Comparison of ENCODE assay signal across 9 cellular contexts in genomic region chr20:62741191-62741676, GRCh38. TPM values are rescaled to one million over a fixed set of nuclear protein-coding genes. Genes with fewer than 3 reads are reported as not detected.
DNase-seq lines count a peak whose midpoint lies in the region; ATAC-seq and TF ChIP-seq lines count a peak whose summit lies in the region.
"Had no signal": no experiment of that assay in that cellular context is flagged by ENCODE, and none has a peak within 500 bp of the region (broad histone marks: within the 10 kb centered on the region; RNA-seq: fewer than 3 reads in every experiment).

No MANE protein-coding gene starts in this region.

- peaks cover 36 to 53% (median 52%) of the 10 kb centered on the region in 3 donors for H3K27me3 ChIP-seq in gastrocnemius medialis

- ATAC-seq in activated B cell treated with CpG ODN at 0.5 μM for 24 hours (ENCODE audit: low read depth) (no peak), GM18868 (IDR thresholded peaks at IDR 0.05; ENCODE audit: unreplicated experiment) (no peak), gastrocnemius medialis (no peak)

- H3K4me1 ChIP-seq in HEK293 (ENCODE audit: control insufficient read depth, insufficient read depth, low read length), result no peaks in the 10 kb centered on the region
- no peaks in the 10 kb centered on the region for H3K4me1 ChIP-seq in gastrocnemius medialis

- no peaks in the 10 kb centered on the region for H3K36me3 ChIP-seq in HEK293 (ENCODE audit: control insufficient read depth in 2 of 2, insufficient read depth in 1 of 2, low read length in 2 of 2)
- H3K36me3 ChIP-seq in gastrocnemius medialis, result no peaks in the 10 kb centered on the region

- no peak for TF ChIP-seq POLR2A in gastrocnemius medialis (IDR thresholded peaks at IDR 0.05)

- POLR2A ChIA-PET in HEK293 (lab: Yijun Ruan, JAX), result no interaction called here
- POLR2A ChIA-PET in activated B cell treated with CpG ODN at 0.5 μM for 24 hours (lab: Charles Lee), result interaction anchor here (0.9 to 3.1 kb wide), 3 partner anchors 54 to 118 kb away, joined by 5 to 30 read pairs (median 9); partner anchors contain the start of genes MRGBP and SLCO4A1

- H3K4me3 ChIP-seq in HEK293 (ENCODE audit: low read depth, low read length), result no peak overlapping the region
- H3K4me3 ChIP-seq in gastrocnemius medialis, result no peak overlapping the region
- H3K4me3 ChIP-seq: SK-N-MC had no signal

- H3K4me3 Mint-ChIP-seq in activated B cell treated with CpG ODN at 0.5 μM for 24 hours, result no peak overlapping the region

- no peak for TF ChIP-seq CTCF in HEK293 (tag by site-specific recombination; IDR thresholded peaks at IDR 0.05)
- TF ChIP-seq CTCF in activated B cell treated with CpG ODN at 0.5 μM for 24 hours (IDR thresholded peaks at IDR 0.05), result no peak
- TF ChIP-seq CTCF in gastrocnemius medialis (IDR thresholded peaks at IDR 0.05 in 4 of 5, conservative IDR thresholded peaks at IDR 0.05 in 1 of 5), result no peak

- CTCF ChIA-PET in HEK293 (lab: Yijun Ruan, JAX), result interaction anchor here (0.6 kb wide), 1 partner anchor 101 kb away, joined by 3 read pairs; no protein-coding TSS in a partner anchor
- CTCF ChIA-PET in activated B cell treated with CpG ODN at 0.5 μM for 24 hours (lab: Charles Lee), result no interaction called here

- H3K36me3 Mint-ChIP-seq in activated B cell treated with CpG ODN at 0.5 μM for 24 hours (ENCODE audit: low read depth), result no peaks in the 10 kb centered on the region

- no peaks in the 10 kb centered on the region for H3K27me3 Mint-ChIP-seq in activated B cell treated with CpG ODN at 0.5 μM for 24 hours

- no peaks in the 10 kb centered on the region for H3K9me3 Mint-ChIP-seq in activated B cell treated with CpG ODN at 0.5 μM for 24 hours

- no peak overlapping the region for H3K27ac ChIP-seq in HEK293 (ENCODE audit: extremely low read depth, low read depth, low read length)
- no peak overlapping the region for H3K27ac ChIP-seq in gastrocnemius medialis
- H3K27ac ChIP-seq: SK-N-MC had no signal

- peaks cover 30% of the 10 kb centered on the region for H3K4me1 Mint-ChIP-seq in activated B cell treated with CpG ODN at 0.5 μM for 24 hours

- H3K9me3 ChIP-seq in HEK293 (ENCODE audit: control insufficient read depth, insufficient read depth, low read depth, low read length) (no peaks in the 10 kb centered on the region), gastrocnemius medialis (no peaks in the 10 kb centered on the region)

- peak overlapping the region; percentile 86 for H3K27ac Mint-ChIP-seq in activated B cell treated with CpG ODN at 0.5 μM for 24 hours

- in situ Hi-C loops in gastrocnemius medialis (cut with MboI; ENCODE audit: low sequenced_read_pairs in 4 of 4), result no loop called here

- peak; percentile 85 for DNase-seq in A172 (ENCODE audit: low spot score)
- no peak for DNase-seq in activated B cell treated with CpG ODN at 0.5 μM for 24 hours
- peak; percentile 67 for DNase-seq in iPS-NIHi7 (ENCODE audit: extremely low spot score)
- no peak for DNase-seq in effector CD4-positive, alpha-beta T cell
- DNase-seq in NCI-H2227 treated with DMSO at 0.1 percent for 48 hours (lab: John Stamatoyannopoulos, UW), result no peak
- no peak for DNase-seq in gastrocnemius medialis

- intact Hi-C loops in activated B cell treated with CpG ODN at 0.5 μM for 24 hours (cut with micrococcal nuclease) (loop anchor here (2.0 kb wide), 1 partner anchor 36 kb away; no protein-coding TSS in a partner anchor), gastrocnemius medialis (cut with DNase I; ENCODE audit: low total_unique reads) (no loop called here)

TF ChIP-seq in HEK293, 187 proteins besides CTCF, POLR2A, EP300 and RAD21:
- TF ChIP-seq ZIC2 (tag by site-specific recombination; IDR thresholded peaks at IDR 0.05) (peak; percentile 94), ZNF335 (tag by site-specific recombination; conservative IDR thresholded peaks at IDR 0.05) (peak; percentile 80), GLIS1 (tag by site-specific recombination; IDR thresholded peaks at IDR 0.05) (peak; percentile 68), GLIS2 (tag by site-specific recombination; IDR thresholded peaks at IDR 0.05) (peak; percentile 63), ZFHX2 (tag by site-specific recombination; conservative IDR thresholded peaks at IDR 0.05) (peak; percentile 69), ZNF747 (tag by site-specific recombination; IDR thresholded peaks at IDR 0.05) (no peak), EGR2 (tag by site-specific recombination; IDR thresholded peaks at IDR 0.05; ENCODE audit: low read depth) (peak; percentile 39; the same call in 1 of the 2 replicates), KLF10 (tag by site-specific recombination; IDR thresholded peaks at IDR 0.05) (no peak)
- TF ChIP-seq, protein P1, sequence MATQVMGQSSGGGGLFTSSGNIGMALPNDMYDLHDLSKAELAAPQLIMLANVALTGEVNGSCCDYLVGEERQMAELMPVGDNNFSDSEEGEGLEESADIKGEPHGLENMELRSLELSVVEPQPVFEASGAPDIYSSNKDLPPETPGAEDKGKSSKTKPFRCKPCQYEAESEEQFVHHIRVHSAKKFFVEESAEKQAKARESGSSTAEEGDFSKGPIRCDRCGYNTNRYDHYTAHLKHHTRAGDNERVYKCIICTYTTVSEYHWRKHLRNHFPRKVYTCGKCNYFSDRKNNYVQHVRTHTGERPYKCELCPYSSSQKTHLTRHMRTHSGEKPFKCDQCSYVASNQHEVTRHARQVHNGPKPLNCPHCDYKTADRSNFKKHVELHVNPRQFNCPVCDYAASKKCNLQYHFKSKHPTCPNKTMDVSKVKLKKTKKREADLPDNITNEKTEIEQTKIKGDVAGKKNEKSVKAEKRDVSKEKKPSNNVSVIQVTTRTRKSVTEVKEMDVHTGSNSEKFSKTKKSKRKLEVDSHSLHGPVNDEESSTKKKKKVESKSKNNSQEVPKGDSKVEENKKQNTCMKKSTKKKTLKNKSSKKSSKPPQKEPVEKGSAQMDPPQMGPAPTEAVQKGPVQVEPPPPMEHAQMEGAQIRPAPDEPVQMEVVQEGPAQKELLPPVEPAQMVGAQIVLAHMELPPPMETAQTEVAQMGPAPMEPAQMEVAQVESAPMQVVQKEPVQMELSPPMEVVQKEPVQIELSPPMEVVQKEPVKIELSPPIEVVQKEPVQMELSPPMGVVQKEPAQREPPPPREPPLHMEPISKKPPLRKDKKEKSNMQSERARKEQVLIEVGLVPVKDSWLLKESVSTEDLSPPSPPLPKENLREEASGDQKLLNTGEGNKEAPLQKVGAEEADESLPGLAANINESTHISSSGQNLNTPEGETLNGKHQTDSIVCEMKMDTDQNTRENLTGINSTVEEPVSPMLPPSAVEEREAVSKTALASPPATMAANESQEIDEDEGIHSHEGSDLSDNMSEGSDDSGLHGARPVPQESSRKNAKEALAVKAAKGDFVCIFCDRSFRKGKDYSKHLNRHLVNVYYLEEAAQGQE (tag by site-specific recombination; IDR thresholded peaks at IDR 0.05), result peak; percentile 97

RNA-seq across cellular contexts. Expression of gene NTSR1, which starts 32.6 kb away (rescaled TPM):
- 8.3 and 9.0 TPM in 2 replicates for total RNA-seq in A172 (2014; rRNA removed; shearing (Covaris generic))
- total RNA-seq in activated B cell treated with CpG ODN at 0.5 μM for 24 hours (not detected in 2 replicates), gastrocnemius medialis (under 1 TPM in 2 of 4 donors, not detected in 2; 0.04 to 0.13 TPM)

RNA-seq across cellular contexts. Expression of gene MRGBP, which starts 55.0 kb away (rescaled TPM):
- 60.5 and 63.2 TPM in 2 replicates for total RNA-seq in A172 (2014; rRNA removed; shearing (Covaris generic))
- total RNA-seq in activated B cell treated with CpG ODN at 0.5 μM for 24 hours (9.8 and 10.7 TPM in 2 replicates), gastrocnemius medialis (1 to 10 TPM; 7.8 to 9.8 (median 8.2) TPM)

Comparison
In these comparisons a context has a peak if more than half of its experiments do, and no peak if none do; other contexts are left out.
1. DNase-seq: peak in A172 (single experiment) and iPS-NIHi7 (single experiment); none in activated B cell treated with CpG ODN at 0.5 μM for 24 hours (single experiment), effector CD4-positive, alpha-beta T cell (single experiment), NCI-H2227 treated with DMSO at 0.1 percent for 48 hours (single experiment) and gastrocnemius medialis (0 of 2).